Comparison of ENCODE assay signal across 11 cellular contexts in genomic region chr14:55398679-55399078, GRCh38. TPM values are rescaled to one million over a fixed set of nuclear protein-coding genes. Genes with fewer than 3 reads are reported as not detected.
A peak's percentile ranks its signal among the peaks of the same experiment; 100 is the strongest.
DNase-seq lines count a peak whose midpoint lies in the region; ATAC-seq and TF ChIP-seq lines count a peak whose summit lies in the region.
"Had no signal": no experiment of that assay in that cellular context is flagged by ENCODE, and none has a peak within 500 bp of the region (broad histone marks: within the 10 kb centered on the region; RNA-seq: fewer than 3 reads in every experiment).

No MANE protein-coding gene starts in this region.

- TF ChIP-seq CTCF in fibroblast of the aortic adventitia (IDR thresholded peaks at IDR 0.05; ENCODE audit: insufficient read depth, low read length): no peak

- DNase-seq in H4 (ENCODE audit: low spot score): peak; percentile 91
- DNase-seq in SW480 (ENCODE audit: low spot score): peak; percentile 38
- peak; percentile 97 for DNase-seq in fibroblast of the aortic adventitia (ENCODE audit: low read depth)
- DNase-seq in sciatic nerve (ENCODE audit: low spot score): no peak
- DNase-seq in naive thymus-derived CD8-positive, alpha-beta T cell: no peak
- DNase-seq in posterior vena cava (ENCODE audit: low spot score): no peak
- DNase-seq in middle frontal gyrus (ENCODE audit: extremely low spot score, low spot score): no peak
- no peak for DNase-seq in NCI-H748 treated with DMSO at 0.1 percent for 48 hours (lab: John Stamatoyannopoulos, UW)
- DNase-seq: amygdala, NCI-H1092 had no signal

- no peak overlapping the region for H3K4me3 ChIP-seq in fibroblast of the aortic adventitia (ENCODE audit: low read depth, low read length)

- H3K27me3 Mint-ChIP-seq in naive thymus-derived CD8-positive, alpha-beta T cell: no peaks in the 10 kb centered on the region

- POLR2A ChIA-PET in naive thymus-derived CD8-positive, alpha-beta T cell (lab: Charles Lee): no interaction called here

- no peak overlapping the region for H3K27ac Mint-ChIP-seq in naive thymus-derived CD8-positive, alpha-beta T cell

- H3K4me1 Mint-ChIP-seq in naive thymus-derived CD8-positive, alpha-beta T cell: peaks cover 14 to 30% (median 19%) of the 10 kb centered on the region in 4 donors

- intact Hi-C loops in sciatic nerve (cut with DNase I): no loop called here
- intact Hi-C loops in posterior vena cava (cut with DNase I): no loop called here

- H3K36me3 Mint-ChIP-seq in naive thymus-derived CD8-positive, alpha-beta T cell: peaks cover 4 to 41% (median 5%) of the 10 kb centered on the region in 3 donors

- H3K9me3 Mint-ChIP-seq in naive thymus-derived CD8-positive, alpha-beta T cell: no peaks in the 10 kb centered on the region

- no peak overlapping the region for H3K4me3 Mint-ChIP-seq in naive thymus-derived CD8-positive, alpha-beta T cell

- ATAC-seq in sciatic nerve: peak; percentile 95
- ATAC-seq in naive thymus-derived CD8-positive, alpha-beta T cell: no peak

RNA-seq across cellular contexts. Expression of gene ATG14, which starts 13.0 kb away (rescaled TPM):
- 5.7 and 6.4 TPM in 2 replicates for total RNA-seq in H4 (2014; rRNA removed; shearing (Covaris generic))
- 11.6 and 16.6 TPM in 2 replicates for total RNA-seq in fibroblast of the aortic adventitia (ENCODE audit: low replicate concordance)
- 14.8 TPM for total RNA-seq in sciatic nerve
- 10 to 100 TPM; 15.7 to 17.6 TPM for total RNA-seq in naive thymus-derived CD8-positive, alpha-beta T cell
- 1 to 10 TPM; 5.2 to 6.3 (median 5.3) TPM for polyA plus RNA-seq in naive thymus-derived CD8-positive, alpha-beta T cell
- total RNA-seq in posterior vena cava: 1 to 10 TPM; 8.8 to 9.8 TPM

RNA-seq across cellular contexts. Expression of gene TBPL2, which starts 41.7 kb away (rescaled TPM):
- total RNA-seq in H4 (2014; rRNA removed; shearing (Covaris generic)): not detected in 2 replicates
- total RNA-seq in fibroblast of the aortic adventitia (ENCODE audit: low replicate concordance) (not detected in 2 replicates), sciatic nerve (not detected), posterior vena cava (not detected)
- not detected for total RNA-seq in naive thymus-derived CD8-positive, alpha-beta T cell
- not detected for polyA plus RNA-seq in naive thymus-derived CD8-positive, alpha-beta T cell
- total RNA-seq: mesenteric fat pad had no signal

Comparison
In these comparisons a context has a peak if more than half of its experiments do, and no peak if none do; other contexts are left out.
1. DNase-seq: peak in H4 (single experiment), SW480 (single experiment) and fibroblast of the aortic adventitia (single experiment); none in sciatic nerve (single experiment), naive thymus-derived CD8-positive, alpha-beta T cell (0 of 10), posterior vena cava (single experiment), middle frontal gyrus (single experiment) and NCI-H748 treated with DMSO at 0.1 percent for 48 hours (single experiment).